ENCODE assay signal across 8 cellular contexts in genomic region chr16:1929578-1930337, GRCh38. TPM values are rescaled to one million over a fixed set of nuclear protein-coding genes. Genes with fewer than 3 reads are reported as not detected.
DNase-seq lines count a peak whose midpoint lies in the region; ATAC-seq and TF ChIP-seq lines count a peak whose summit lies in the region.

No MANE protein-coding gene starts in this region.

- H3K4me3 Mint-ChIP-seq in activated CD8-positive, alpha-beta T cell treated with anti-CD3 and anti-CD28 coated beads for 36 hours = peak overlapping the region; percentile 67

- H3K18ac ChIP-seq in mesenchymal stem cell (ENCODE audit: low read depth in 1 of 2, low read length in 2 of 2) = peak overlapping the region; percentile 75 to 94

- H3K4me1 Mint-ChIP-seq in activated CD8-positive, alpha-beta T cell treated with anti-CD3 and anti-CD28 coated beads for 36 hours (ENCODE audit: low read depth) = peaks cover 2% of the 10 kb centered on the region

- H2BK12ac ChIP-seq in mesenchymal stem cell (ENCODE audit: low read length in 2 of 2) = no peak overlapping the region

- peak overlapping the region; percentile 81 for H4K91ac ChIP-seq in mesenchymal stem cell (ENCODE audit: low read length)

- no peaks in the 10 kb centered on the region for H3K79me1 ChIP-seq in mesenchymal stem cell (replicated peaks; ENCODE audit: low read length, poor library complexity, severe bottlenecking)

- H3K9ac ChIP-seq in mesenchymal stem cell (ENCODE audit: low read length) = peak overlapping the region; percentile 63

- no peaks in the 10 kb centered on the region for H3K36me3 ChIP-seq in mesenchymal stem cell (ENCODE audit: control insufficient read depth in 1 of 2, insufficient read depth in 2 of 2, low read depth in 1 of 2, low read length in 2 of 2)

- H3K27ac Mint-ChIP-seq in activated CD8-positive, alpha-beta T cell treated with anti-CD3 and anti-CD28 coated beads for 36 hours = no peak overlapping the region

- H3K9me3 Mint-ChIP-seq in activated CD8-positive, alpha-beta T cell treated with anti-CD3 and anti-CD28 coated beads for 36 hours = no peaks in the 10 kb centered on the region

- H3K27ac ChIP-seq in C4-2B (peak overlapping the region; percentile 54), mesenchymal stem cell (ENCODE audit: low read length, poor library complexity, severe bottlenecking) (no peak overlapping the region)

- H3K4me1 ChIP-seq in mesenchymal stem cell (ENCODE audit: control insufficient read depth, insufficient read depth, low read depth, low read length) = peaks cover 20% of the 10 kb centered on the region

- no peak overlapping the region for H3K23ac ChIP-seq in mesenchymal stem cell (ENCODE audit: low read length in 2 of 2)

- H2BK15ac ChIP-seq in mesenchymal stem cell (ENCODE audit: low read depth, poor library complexity, severe bottlenecking) = no peak overlapping the region

- peaks cover 0 to 24% of the 10 kb centered on the region in 2 experiments for H3K27me3 ChIP-seq in mesenchymal stem cell (ENCODE audit: control insufficient read depth in 1 of 2, insufficient read depth in 1 of 2, low read length in 2 of 2)

- H2AK5ac ChIP-seq in mesenchymal stem cell (ENCODE audit: low read length, severe bottlenecking) = no peak overlapping the region

- intact Hi-C loops in activated CD8-positive, alpha-beta T cell treated with anti-CD3 and anti-CD28 coated beads for 36 hours (cut with micrococcal nuclease) = no loop called here

- TF ChIP-seq CTCF in C4-2B (conservative IDR thresholded peaks at IDR 0.05) = peak; percentile 99
- TF ChIP-seq CTCF in activated CD8-positive, alpha-beta T cell treated with anti-CD3 and anti-CD28 coated beads for 36 hours (IDR thresholded peaks at IDR 0.05) = peak; percentile 98

- H2AFZ ChIP-seq in mesenchymal stem cell (ENCODE audit: low read depth, low read length) = peak overlapping the region; percentile 54

- POLR2A ChIA-PET in activated CD8-positive, alpha-beta T cell treated with anti-CD3 and anti-CD28 coated beads for 36 hours (lab: Charles Lee) = interaction anchor here (0.6 to 1.6 kb wide), 4 partner anchors 22 to 579 kb away, joined by 3 read pairs; partner anchors contain the start of gene TRAF7

- no peak overlapping the region for H3K4ac ChIP-seq in mesenchymal stem cell (ENCODE audit: low read depth in 1 of 2, low read length in 2 of 2)

- H3K4me2 ChIP-seq in mesenchymal stem cell (ENCODE audit: low read length, poor library complexity, severe bottlenecking) = peak overlapping the region; percentile 77

- ATAC-seq in GM19351 (IDR thresholded peaks at IDR 0.05; ENCODE audit: unreplicated experiment) = peak; percentile 72
- ATAC-seq in HG03460 (IDR thresholded peaks at IDR 0.05; ENCODE audit: unreplicated experiment) = peak; percentile 80
- peak; percentile 98 for ATAC-seq in activated CD8-positive, alpha-beta T cell treated with anti-CD3 and anti-CD28 coated beads for 36 hours

- no peaks in the 10 kb centered on the region for H3K27me3 Mint-ChIP-seq in activated CD8-positive, alpha-beta T cell treated with anti-CD3 and anti-CD28 coated beads for 36 hours

- CTCF ChIA-PET in activated CD8-positive, alpha-beta T cell treated with anti-CD3 and anti-CD28 coated beads for 36 hours (lab: Charles Lee) = interaction anchor here (0.6 to 3.8 kb wide), 23 partner anchors 8 to 458 kb away, joined by 3 to 29 read pairs (median 4); partner anchors contain the start of genes FAHD1, HAGH, NUBP2 and SPSB3

- H3K36me3 Mint-ChIP-seq in activated CD8-positive, alpha-beta T cell treated with anti-CD3 and anti-CD28 coated beads for 36 hours (ENCODE audit: low read depth) = no peaks in the 10 kb centered on the region

- peak; percentile 61 for DNase-seq in NCI-H774 (lab: John Stamatoyannopoulos, UW)
- peak; percentile 92 for DNase-seq in activated CD8-positive, alpha-beta T cell treated with anti-CD3 and anti-CD28 coated beads for 36 hours
- peak; percentile 88 for DNase-seq in effector CD8-positive, alpha-beta T cell (lab: John Stamatoyannopoulos, UW)
- peak; percentile 73 for DNase-seq in mesenchymal stem cell
- DNase-seq in stimulated activated CD4-positive, alpha-beta T cell treated with anti-CD3 and anti-CD28 coated beads, TNF-alpha, amount 100 ng/mL, for 48 hours (ENCODE audit: low read depth in 3 of 3) = peak; percentile 86 to 93 (median 93)

- H2BK5ac ChIP-seq in mesenchymal stem cell (ENCODE audit: low read depth, low read length, poor library complexity, severe bottlenecking) = no peak overlapping the region

- peak overlapping the region; percentile 98 for H4K8ac ChIP-seq in mesenchymal stem cell (ENCODE audit: low read length)

- H3K4me3 ChIP-seq in mesenchymal stem cell (ENCODE audit: insufficient read depth in 1 of 2, low read depth in 1 of 2, low read length in 2 of 2) = peak overlapping the region; percentile 57 to 72

- no peaks in the 10 kb centered on the region for H3K9me3 ChIP-seq in mesenchymal stem cell (ENCODE audit: control insufficient read depth, low read length)

- no peak overlapping the region for H3K14ac ChIP-seq in mesenchymal stem cell (ENCODE audit: low read length in 2 of 2)

- WGBS in mesenchymal stem cell = 16% methylated on average over 52 of the region's 70 CpGs

- peak overlapping the region; percentile 50 for H2BK120ac ChIP-seq in mesenchymal stem cell (ENCODE audit: low read depth, low read length)

RNA-seq across cellular contexts. Expression of gene HS3ST6, which starts 11.5 kb away (rescaled TPM):
- total RNA-seq in activated CD8-positive, alpha-beta T cell treated with anti-CD3 and anti-CD28 coated beads for 36 hours = not detected
- polyA plus RNA-seq in mesenchymal stem cell (2013, experiment 1 of 2) = not detected
- not detected for polyA plus RNA-seq in mesenchymal stem cell (2013, experiment 2 of 2)

RNA-seq across cellular contexts. Expression of gene MSRB1, which starts 13.2 kb away (rescaled TPM):
- 10 to 100 TPM; 15.5 to 18.1 TPM for total RNA-seq in activated CD8-positive, alpha-beta T cell treated with anti-CD3 and anti-CD28 coated beads for 36 hours
- 21.0 TPM for polyA plus RNA-seq in mesenchymal stem cell (2013, experiment 1 of 2)
- 19.0 TPM for polyA plus RNA-seq in mesenchymal stem cell (2013, experiment 2 of 2)

RNA-seq across cellular contexts. Expression of gene RPL3L, which starts 24.7 kb away (rescaled TPM):
- not detected for total RNA-seq in activated CD8-positive, alpha-beta T cell treated with anti-CD3 and anti-CD28 coated beads for 36 hours
- polyA plus RNA-seq in mesenchymal stem cell (2013, experiment 1 of 2) = not detected
- not detected for polyA plus RNA-seq in mesenchymal stem cell (2013, experiment 2 of 2)

RNA-seq across cellular contexts. Expression of gene NDUFB10, which starts 29.6 kb away (rescaled TPM):
- total RNA-seq in activated CD8-positive, alpha-beta T cell treated with anti-CD3 and anti-CD28 coated beads for 36 hours = 100 to 1,000 TPM; 126 to 129 TPM
- polyA plus RNA-seq in mesenchymal stem cell (2013, experiment 1 of 2) = 173 TPM
- 165 TPM for polyA plus RNA-seq in mesenchymal stem cell (2013, experiment 2 of 2)

RNA-seq across cellular contexts. Expression of gene RPS2, which starts 34.9 kb away (rescaled TPM):
- 1,000 to 10,000 TPM; 5,572 to 5,598 TPM for total RNA-seq in activated CD8-positive, alpha-beta T cell treated with anti-CD3 and anti-CD28 coated beads for 36 hours
- polyA plus RNA-seq in mesenchymal stem cell (2013, experiment 1 of 2) = 4,366 TPM
- polyA plus RNA-seq in mesenchymal stem cell (2013, experiment 2 of 2) = 4,394 TPM
